In the genomic region with DNA sequence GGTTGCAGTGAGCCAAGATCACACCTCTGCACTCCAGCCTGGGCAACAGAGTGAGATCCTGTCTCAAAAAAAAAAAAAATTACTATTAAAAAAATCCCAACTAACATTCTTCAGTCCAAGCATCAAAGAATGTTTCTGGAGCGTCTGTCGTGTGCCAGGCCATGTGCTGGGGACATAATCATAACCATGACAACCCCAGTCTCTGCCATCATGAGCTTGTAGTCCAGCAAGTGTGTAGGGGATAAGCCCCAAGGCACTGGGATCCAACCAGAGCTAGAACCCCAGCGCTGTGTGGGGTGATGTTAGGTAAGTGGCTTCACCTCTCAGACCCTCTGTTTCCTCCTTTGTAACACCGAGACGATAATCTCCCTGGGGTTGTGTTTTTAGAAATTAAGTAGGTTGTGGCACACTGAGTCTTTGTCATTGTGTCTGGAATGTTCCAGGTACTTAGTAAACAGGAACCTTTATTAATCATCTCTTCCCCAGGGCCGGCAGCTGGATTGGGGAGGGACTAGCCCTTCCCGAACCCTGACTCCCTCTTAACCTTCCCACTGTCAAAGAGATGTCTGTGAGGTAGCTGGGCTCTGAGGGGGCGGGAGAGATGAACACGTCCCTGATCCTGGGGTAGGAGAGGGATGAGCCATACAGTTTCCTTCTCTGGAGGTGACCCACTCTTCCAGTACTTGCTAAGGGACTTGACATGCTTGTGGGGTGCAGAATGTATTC, we compare ENCODE assay signal across 14 cellular contexts. TPM values are rescaled to one million over a fixed set of nuclear protein-coding genes. Genes with fewer than 3 reads are reported as not detected.
A peak's percentile ranks its signal among the peaks of the same experiment; 100 is the strongest.
DNase-seq lines count a peak whose midpoint lies in the region; ATAC-seq and TF ChIP-seq lines count a peak whose summit lies in the region.
"Had no signal": no experiment of that assay in that cellular context is flagged by ENCODE, and none has a peak within 500 bp of the region (broad histone marks: within the 10 kb centered on the region; RNA-seq: fewer than 3 reads in every experiment).

No MANE protein-coding gene starts in this region.

- H3K9me3 Mint-ChIP-seq in activated T-cell treated with anti-CD3 and anti-CD28 coated beads, Interleukin-2, amount 50 U/mL, for 4 hours, result no peaks in the 10 kb centered on the region
- H3K9me3 Mint-ChIP-seq: activated B cell treated with CpG ODN at 0.5 μM for 24 hours, natural killer cell had no signal

- no peak for TF ChIP-seq POLR2A in breast epithelium (IDR thresholded peaks at IDR 0.05)

- peak overlapping the region; percentile 94 to 99 for H3K27ac ChIP-seq in breast epithelium
- no peak overlapping the region for H3K27ac ChIP-seq in hepatocyte

- H3K9me3 ChIP-seq in breast epithelium (no peaks in the 10 kb centered on the region), hepatocyte (ENCODE audit: low read depth) (no peaks in the 10 kb centered on the region), skeletal muscle satellite cell (replicated peaks; ENCODE audit: low read length) (no peaks in the 10 kb centered on the region)

- ATAC-seq in activated T-cell treated with anti-CD3 and anti-CD28 coated beads, Interleukin-2, amount 50 U/mL, for 4 hours, result no peak
- ATAC-seq in HG02759 (IDR thresholded peaks at IDR 0.05; ENCODE audit: unreplicated experiment), result no peak
- ATAC-seq: natural killer cell had no signal

- peaks cover 12% of the 10 kb centered on the region for H3K36me3 Mint-ChIP-seq in activated T-cell treated with anti-CD3 and anti-CD28 coated beads, Interleukin-2, amount 50 U/mL, for 4 hours (ENCODE audit: insufficient read depth)
- H3K36me3 Mint-ChIP-seq: natural killer cell had no signal

- WGBS in hepatocyte (ENCODE audit: low lambda C conversion rate, missing lambda C conversion rate), result 83% methylated on average over 9 of the region's 9 CpGs

- intact Hi-C loops in breast epithelium (cut with DNase I; ENCODE audit: low total_unique reads), result no loop called here

- POLR2A ChIA-PET in GM10248 (lab: Yijun Ruan, JAX), result no interaction called here

- peaks cover 98% of the 10 kb centered on the region for H3K79me2 ChIP-seq in hepatocyte

- H4K20me1 ChIP-seq in hepatocyte (ENCODE audit: insufficient read depth, poor library complexity, severe bottlenecking), result peaks cover 67% of the 10 kb centered on the region

- no peak for TF ChIP-seq CTCF in HFF-Myc (IDR thresholded peaks at IDR 0.05; ENCODE audit: low read depth, low read length, missing control alignments)
- TF ChIP-seq CTCF in breast epithelium (IDR thresholded peaks at IDR 0.05), result no peak
- TF ChIP-seq CTCF in hepatocyte (IDR thresholded peaks at IDR 0.05; ENCODE audit: poor library complexity), result no peak
- TF ChIP-seq CTCF in GM10248 (IDR thresholded peaks at IDR 0.05; ENCODE audit: control extremely low read depth, extremely low read depth, low read depth, missing control alignments), result no peak

- H3K4me3 Mint-ChIP-seq in activated T-cell treated with anti-CD3 and anti-CD28 coated beads, Interleukin-2, amount 50 U/mL, for 4 hours, result no peak overlapping the region
- H3K4me3 Mint-ChIP-seq: activated B cell treated with CpG ODN at 0.5 μM for 24 hours, natural killer cell had no signal

- H3K27me3 Mint-ChIP-seq in activated T-cell treated with anti-CD3 and anti-CD28 coated beads, Interleukin-2, amount 50 U/mL, for 4 hours (ENCODE audit: low read depth), result no peaks in the 10 kb centered on the region
- H3K27me3 Mint-ChIP-seq: activated B cell treated with CpG ODN at 0.5 μM for 24 hours had no signal

- H3K9me2 ChIP-seq in hepatocyte (replicated peaks; ENCODE audit: insufficient read depth), result no peaks in the 10 kb centered on the region

- H3K4me3 ChIP-seq in HFF-Myc (replicated peaks; ENCODE audit: low read depth, low read length) (peak overlapping the region; percentile 19), breast epithelium (peak overlapping the region; percentile 86 to 94 (median 91)), hepatocyte (no peak overlapping the region), skeletal muscle satellite cell (ENCODE audit: low read length) (peak overlapping the region; percentile 30)

- no peak overlapping the region for H2AFZ ChIP-seq in hepatocyte

- peak overlapping the region; percentile 85 for H3K4me2 ChIP-seq in hepatocyte
- H3K4me2 ChIP-seq in skeletal muscle satellite cell (ENCODE audit: low read length), result peak overlapping the region; percentile 74

- peak overlapping the region; percentile 22 for H3K9ac ChIP-seq in skeletal muscle satellite cell (ENCODE audit: low read depth, low read length)

- H3K36me3 ChIP-seq in breast epithelium (no peaks in the 10 kb centered on the region), hepatocyte (replicated peaks; ENCODE audit: insufficient read depth, low read depth) (no peaks in the 10 kb centered on the region), skeletal muscle satellite cell (ENCODE audit: insufficient read depth, low read length) (peaks cover 30% of the 10 kb centered on the region)

- H3K4me1 ChIP-seq in breast epithelium, result peaks cover 0 to 15% of the 10 kb centered on the region in 2 donors
- H3K4me1 ChIP-seq in hepatocyte (ENCODE audit: insufficient read depth), result peaks cover 21% of the 10 kb centered on the region
- peaks cover 41% of the 10 kb centered on the region for H3K4me1 ChIP-seq in skeletal muscle satellite cell (ENCODE audit: control insufficient read depth, insufficient read depth, low read length)

- no peak for DNase-seq in HFF-Myc (ENCODE audit: extremely low read depth, low read depth)
- peak in 1 of 2 donors; percentile 45 for DNase-seq in breast epithelium (ENCODE audit: low spot score in 2 of 2)
- no peak for DNase-seq in hepatocyte (ENCODE audit: low spot score)
- no peak for DNase-seq in activated T-cell treated with anti-CD3 and anti-CD28 coated beads, Interleukin-2, amount 50 U/mL, for 4 hours
- DNase-seq in hepatic stellate cell (ENCODE audit: low spot score), result no peak
- no peak for DNase-seq in GM10248 (ENCODE audit: extremely low spot score)
- DNase-seq: activated B cell treated with CpG ODN at 0.5 μM for 24 hours; activated T-cell treated with anti-CD3 and anti-CD28 coated beads, Interleukin-2, amount 50 U/mL, for 48 hours; natural killer cell; NCI-H2171; SIG-M5; stimulated activated CD4-positive, alpha-beta T cell treated with anti-CD3 and anti-CD28 coated beads, Interleukin-2, amount 100 ng/mL, for 24 hours had no signal

- H3K4me1 Mint-ChIP-seq in activated T-cell treated with anti-CD3 and anti-CD28 coated beads, Interleukin-2, amount 50 U/mL, for 4 hours (ENCODE audit: low read depth), result peaks cover 37% of the 10 kb centered on the region

- CTCF ChIA-PET in GM10248 (lab: Yijun Ruan, JAX), result interaction anchor here (0.6 to 1.6 kb wide), 4 partner anchors 11 to 59 kb away, joined by 3 to 4 read pairs (median 3); no protein-coding TSS in a partner anchor

- H3K27me3 ChIP-seq in breast epithelium (no peaks in the 10 kb centered on the region), hepatocyte (no peaks in the 10 kb centered on the region), skeletal muscle satellite cell (ENCODE audit: control insufficient read depth, insufficient read depth, low read length) (no peaks in the 10 kb centered on the region)

RNA-seq across cellular contexts. Expression of a gene that starts 5.2 kb away (rescaled TPM):
- total RNA-seq in breast epithelium (10 to 100 TPM; 41.8 to 71.6 (median 55.1) TPM), hepatocyte (52.3 and 52.9 TPM in 2 replicates)
- 67.6 and 75.8 TPM in 2 replicates for polyA plus RNA-seq in hepatocyte
- 13.7 and 15.5 TPM in 2 replicates for total RNA-seq in skeletal muscle satellite cell (2012; rRNA removed)
- 1 to 10 TPM; 6.9 to 8.2 (median 8.2) TPM for total RNA-seq in activated T-cell treated with anti-CD3 and anti-CD28 coated beads, Interleukin-2, amount 50 U/mL, for 4 hours

RNA-seq across cellular contexts. Expression of a gene that starts 5.4 kb away (rescaled TPM):
- total RNA-seq in breast epithelium, result 10 to 100 TPM; 28.2 to 50.8 (median 45.7) TPM
- 46.2 and 49.2 TPM in 2 replicates for total RNA-seq in hepatocyte
- polyA plus RNA-seq in hepatocyte, result 40.2 and 40.7 TPM in 2 replicates
- total RNA-seq in skeletal muscle satellite cell (2012; rRNA removed), result 21.6 and 33.2 TPM in 2 replicates
- total RNA-seq in activated T-cell treated with anti-CD3 and anti-CD28 coated beads, Interleukin-2, amount 50 U/mL, for 4 hours, result 10 to 100 TPM; 18.7 to 21.3 (median 18.9) TPM

RNA-seq across cellular contexts. Expression of a gene that starts 28.2 kb away (rescaled TPM):
- 1 to 10 TPM; 2.6 to 3.2 (median 2.9) TPM for total RNA-seq in breast epithelium
- 3.2 and 3.8 TPM in 2 replicates for total RNA-seq in hepatocyte
- polyA plus RNA-seq in hepatocyte, result 14.8 and 19.1 TPM in 2 replicates
- total RNA-seq in skeletal muscle satellite cell (2012; rRNA removed), result 0.25 and 0.44 TPM in 2 replicates
- total RNA-seq in activated T-cell treated with anti-CD3 and anti-CD28 coated beads, Interleukin-2, amount 50 U/mL, for 4 hours, result 10 to 100 TPM in 1 of 3 donors, 1 to 10 TPM in 2; 7.4 to 11.4 (median 7.7) TPM

RNA-seq across cellular contexts. Expression of a gene that starts 28.9 kb away (rescaled TPM):
- total RNA-seq in breast epithelium, result 10 to 100 TPM; 41.6 to 52.8 (median 52.1) TPM
- total RNA-seq in hepatocyte, result 25.1 and 33.2 TPM in 2 replicates
- polyA plus RNA-seq in hepatocyte, result 86.9 and 95.0 TPM in 2 replicates
- 35.7 and 46.7 TPM in 2 replicates for total RNA-seq in skeletal muscle satellite cell (2012; rRNA removed)
- total RNA-seq in activated T-cell treated with anti-CD3 and anti-CD28 coated beads, Interleukin-2, amount 50 U/mL, for 4 hours, result 100 to 1,000 TPM; 213 to 234 (median 219) TPM

RNA-seq across cellular contexts. Expression of a gene that starts 31.6 kb away (rescaled TPM):
- 10 to 100 TPM; 24.6 to 34.7 (median 30.9) TPM for total RNA-seq in breast epithelium
- total RNA-seq in hepatocyte, result 15.7 and 26.0 TPM in 2 replicates
- 31.3 and 32.1 TPM in 2 replicates for polyA plus RNA-seq in hepatocyte
- total RNA-seq in skeletal muscle satellite cell (2012; rRNA removed), result 37.5 and 44.3 TPM in 2 replicates
- 10 to 100 TPM; 13.8 to 17.1 (median 16.7) TPM for total RNA-seq in activated T-cell treated with anti-CD3 and anti-CD28 coated beads, Interleukin-2, amount 50 U/mL, for 4 hours
